In the genomic region with DNA sequence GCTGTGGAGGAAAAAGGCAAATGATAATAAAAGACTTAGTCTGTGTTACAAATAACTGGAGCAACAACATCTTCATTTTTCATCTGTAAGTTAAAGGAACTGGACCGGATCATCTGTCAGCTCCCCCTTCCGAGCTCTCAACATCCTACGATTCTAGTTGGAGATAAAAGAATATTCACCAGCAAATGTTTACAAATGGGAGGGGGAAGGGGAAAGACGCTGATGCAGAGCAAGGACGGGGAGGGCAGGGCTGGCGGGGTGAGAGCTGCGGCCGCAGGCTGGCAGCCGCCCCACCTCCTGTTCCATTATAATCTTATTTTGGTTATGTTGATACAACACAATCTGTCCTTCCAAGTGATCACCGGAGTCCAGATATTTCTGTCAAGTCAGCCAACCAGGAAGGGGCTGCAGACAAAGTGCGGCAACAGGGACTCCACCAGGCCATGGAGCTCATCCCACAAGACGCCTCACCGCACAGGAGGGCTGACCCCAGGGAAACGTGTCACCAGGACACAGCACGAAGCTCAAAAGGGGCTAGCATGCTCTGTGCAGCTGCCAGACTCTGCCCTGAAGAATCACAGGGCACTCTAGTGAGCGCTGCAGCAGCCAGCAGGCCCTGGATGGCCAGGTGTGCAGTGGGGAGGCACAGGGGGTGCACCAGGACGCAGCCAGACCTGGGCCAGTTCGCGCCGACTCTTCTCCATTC, we compare ENCODE assay signal across 1 cellular context.
TF ChIP-seq lines count a peak whose summit lies in the region.

No MANE protein-coding gene starts in this region.

TF ChIP-seq in endothelial cell of umbilical vein, 7 proteins besides CTCF, POLR2A, EP300 and RAD21 (continued from another document):
- no peak for TF ChIP-seq JUN (IDR thresholded peaks at IDR 0.05; ENCODE audit: borderline replicate concordance, insufficient read depth, insufficient read length, low read depth)
- TF ChIP-seq MAX (IDR thresholded peaks at IDR 0.05; ENCODE audit: insufficient read depth, insufficient read length), result no peak
- no peak for TF ChIP-seq MYC (IDR thresholded peaks at IDR 0.05; ENCODE audit: low read depth, low read length)
- no peak for TF ChIP-seq FOS (IDR thresholded peaks at IDR 0.05; ENCODE audit: borderline replicate concordance, insufficient read depth, low read length)
